2 cellular contexts compared by ENCODE assay signal in genomic region chr11:12681462-12681861, GRCh38.
TF ChIP-seq lines count a peak whose summit lies in the region.

No MANE protein-coding gene starts in this region.

TF ChIP-seq in SK-N-SH, 30 proteins besides CTCF, POLR2A, EP300 and RAD21 (continued from another document):
- TF ChIP-seq ZBTB33 (IDR thresholded peaks at IDR 0.05; ENCODE audit: borderline replicate concordance, low read depth) = no peak
- no peak for TF ChIP-seq IRF3 (IDR thresholded peaks at IDR 0.05; ENCODE audit: low read depth, low read length)
- no peak for TF ChIP-seq POLR2AphosphoS5 (IDR thresholded peaks at IDR 0.05; ENCODE audit: low read depth, low read length)
- TF ChIP-seq EZH2phosphoT487 (IDR thresholded peaks at IDR 0.05; ENCODE audit: borderline replicate concordance, low read depth) = no peak

TF ChIP-seq in SK-N-SH treated with all-trans-retinoic acid at 6 μM for 48 hours, 23 proteins besides CTCF, POLR2A, EP300 and RAD21 (continued from another document):
- TF ChIP-seq PPARA (CRISPR knock-in tag; IDR thresholded peaks at IDR 0.05; ENCODE audit: borderline replicate concordance) (no peak), CSDC2 (CRISPR knock-in tag; IDR thresholded peaks at IDR 0.05) (no peak), BACH2 (CRISPR knock-in tag; IDR thresholded peaks at IDR 0.05; ENCODE audit: borderline replicate concordance) (no peak), CSRNP3 (CRISPR knock-in tag; IDR thresholded peaks at IDR 0.05) (no peak), ZNF565 (CRISPR knock-in tag; conservative IDR thresholded peaks at IDR 0.05; ENCODE audit: low read depth) (no peak), ZNF70 (CRISPR knock-in tag; IDR thresholded peaks at IDR 0.05) (no peak)
